In the genomic region with DNA sequence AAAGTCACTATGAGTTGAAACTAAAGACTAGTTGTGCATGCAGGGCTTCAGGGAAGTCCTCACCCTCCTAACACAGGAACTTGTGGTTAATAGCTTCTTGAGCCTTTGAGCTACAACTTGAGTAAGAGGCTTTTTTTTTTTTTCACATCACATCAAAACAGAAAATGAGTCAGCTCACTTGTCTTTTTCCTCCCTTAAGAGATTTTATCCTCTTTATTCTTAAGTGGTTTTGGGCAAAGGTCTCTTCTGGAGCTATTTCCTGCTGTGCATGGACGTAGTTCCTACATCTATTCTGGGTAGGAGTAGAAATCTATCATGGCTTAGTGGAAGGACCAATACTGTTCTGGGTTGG, we compare ENCODE assay signal across 15 cellular contexts.
DNase-seq lines count a peak whose midpoint lies in the region; ATAC-seq and TF ChIP-seq lines count a peak whose summit lies in the region.
"Had no signal": no experiment of that assay in that cellular context is flagged by ENCODE, and none has a peak within 500 bp of the region (broad histone marks: within the 10 kb centered on the region; RNA-seq: fewer than 3 reads in every experiment).

No MANE protein-coding gene starts in this region.

- TF ChIP-seq CTCF in upper lobe of right lung (IDR thresholded peaks at IDR 0.05) (no peak), testis (IDR thresholded peaks at IDR 0.05) (no peak), ovary (IDR thresholded peaks at IDR 0.05) (no peak)

- DNase-seq in Kasumi-1 (lab: John Stamatoyannopoulos, UW) (peak; percentile 85 to 87), upper lobe of right lung (no peak), testis (no peak), ovary (no peak), HPDE6-E6E7 (ENCODE audit: extremely low spot score) (no peak)
- DNase-seq: activated CD4-positive, alpha-beta T cell treated with anti-CD3 and anti-CD28 coated beads, Interleukin-2, amount 10 ng/mL, durations not matched to agents 7 days and 5 days; activated naive CD4-positive, alpha-beta T cell; cortex of kidney; IMR-90; left ventricle myocardium inferior; NCI-H446 treated with DMSO at 0.1 percent for 48 hours; pancreas had no signal

- H3K4me3 ChIP-seq in upper lobe of right lung (no peak overlapping the region), testis (no peak overlapping the region), ovary (no peak overlapping the region)
- H3K4me3 ChIP-seq: left ventricle myocardium inferior, pancreas, SJSA1 had no signal

- H3K4me3 Mint-ChIP-seq in dendritic cell treated with granulocyte-macrophage colony-stimulating factor and Interleukin-4, amounts not matched to agents 40 ng/mL and 50 ng/mL, for 4 days = no peak overlapping the region
- H3K4me3 Mint-ChIP-seq: activated CD4-positive, alpha-beta T cell treated with anti-CD3 and anti-CD28 coated beads, Interleukin-2, amount 10 ng/mL, durations not matched to agents 7 days and 5 days had no signal

- peak; percentile 72 for ATAC-seq in GM18870 (IDR thresholded peaks at IDR 0.05; ENCODE audit: unreplicated experiment)
- peak; percentile 65 for ATAC-seq in upper lobe of right lung

- peaks cover 6% of the 10 kb centered on the region for H3K9me3 Mint-ChIP-seq in dendritic cell treated with granulocyte-macrophage colony-stimulating factor and Interleukin-4, amounts not matched to agents 40 ng/mL and 50 ng/mL, for 4 days
- H3K9me3 Mint-ChIP-seq: activated CD4-positive, alpha-beta T cell treated with anti-CD3 and anti-CD28 coated beads, Interleukin-2, amount 10 ng/mL, durations not matched to agents 7 days and 5 days had no signal

- peak overlapping the region; percentile 31 for H3K27ac Mint-ChIP-seq in dendritic cell treated with granulocyte-macrophage colony-stimulating factor and Interleukin-4, amounts not matched to agents 40 ng/mL and 50 ng/mL, for 4 days
- H3K27ac Mint-ChIP-seq: activated CD4-positive, alpha-beta T cell treated with anti-CD3 and anti-CD28 coated beads, Interleukin-2, amount 10 ng/mL, durations not matched to agents 7 days and 5 days had no signal

- intact Hi-C loops in dendritic cell treated with granulocyte-macrophage colony-stimulating factor and Interleukin-4, amounts not matched to agents 40 ng/mL and 50 ng/mL, for 4 days (cut with micrococcal nuclease) = no loop called here
- intact Hi-C loops in upper lobe of right lung (cut with DNase I) (no loop called here), testis (cut with DNase I; ENCODE audit: low total_unique reads) (no loop called here), ovary (cut with DNase I) (no loop called here)

- TF ChIP-seq EP300 in ovary (IDR thresholded peaks at IDR 0.05) = no peak

- TF ChIP-seq POLR2A in testis (IDR thresholded peaks at IDR 0.05) = no peak
- TF ChIP-seq POLR2A in ovary (IDR thresholded peaks at IDR 0.05) = no peak

- H3K36me3 ChIP-seq in upper lobe of right lung (no peaks in the 10 kb centered on the region), testis (ENCODE audit: low read depth, missing control alignments) (no peaks in the 10 kb centered on the region), ovary (no peaks in the 10 kb centered on the region)
- H3K36me3 ChIP-seq: left ventricle myocardium inferior, pancreas, SJSA1 had no signal

- H3K4me1 Mint-ChIP-seq in dendritic cell treated with granulocyte-macrophage colony-stimulating factor and Interleukin-4, amounts not matched to agents 40 ng/mL and 50 ng/mL, for 4 days (ENCODE audit: low read depth) = no peaks in the 10 kb centered on the region
- H3K4me1 Mint-ChIP-seq: activated CD4-positive, alpha-beta T cell treated with anti-CD3 and anti-CD28 coated beads, Interleukin-2, amount 10 ng/mL, durations not matched to agents 7 days and 5 days had no signal

- 61 to 71% methylated on average over 1 of the region's 1 CpG for WGBS in testis, 2 donors
- WGBS in ovary, 3 donors = 34 to 69% (median 61%) methylated on average over 1 of the region's 1 CpG

- no peaks in the 10 kb centered on the region for H3K27me3 ChIP-seq in upper lobe of right lung
- no peaks in the 10 kb centered on the region for H3K27me3 ChIP-seq in testis
- H3K27me3 ChIP-seq in ovary = no peaks in the 10 kb centered on the region
- H3K27me3 ChIP-seq: pancreas, SJSA1 had no signal

- no peaks in the 10 kb centered on the region for H3K36me3 Mint-ChIP-seq in dendritic cell treated with granulocyte-macrophage colony-stimulating factor and Interleukin-4, amounts not matched to agents 40 ng/mL and 50 ng/mL, for 4 days (ENCODE audit: low read depth)

- H3K27ac ChIP-seq in upper lobe of right lung (no peak overlapping the region), testis (no peak overlapping the region), ovary (no peak overlapping the region)
- H3K27ac ChIP-seq: left ventricle myocardium inferior, pancreas, SJSA1 had no signal

- H3K27me3 Mint-ChIP-seq in dendritic cell treated with granulocyte-macrophage colony-stimulating factor and Interleukin-4, amounts not matched to agents 40 ng/mL and 50 ng/mL, for 4 days = no peaks in the 10 kb centered on the region
- H3K27me3 Mint-ChIP-seq: activated CD4-positive, alpha-beta T cell treated with anti-CD3 and anti-CD28 coated beads, Interleukin-2, amount 10 ng/mL, durations not matched to agents 7 days and 5 days had no signal

- H3K4me1 ChIP-seq in upper lobe of right lung (peaks cover 8% of the 10 kb centered on the region), testis (no peaks in the 10 kb centered on the region), ovary (ENCODE audit: insufficient read depth) (no peaks in the 10 kb centered on the region)
- H3K4me1 ChIP-seq: left ventricle myocardium inferior, pancreas, SJSA1 had no signal

- H3K9me3 ChIP-seq in upper lobe of right lung = no peaks in the 10 kb centered on the region
- no peaks in the 10 kb centered on the region for H3K9me3 ChIP-seq in testis
- H3K9me3 ChIP-seq in ovary = no peaks in the 10 kb centered on the region
- H3K9me3 ChIP-seq: left ventricle myocardium inferior, pancreas, SJSA1 had no signal

Comparison
In these comparisons a context has a peak if more than half of its experiments do, and no peak if none do; other contexts are left out.
1. DNase-seq: peak in Kasumi-1 (2 of 2); none in upper lobe of right lung (single experiment), testis (single experiment), ovary (0 of 5) and HPDE6-E6E7 (single experiment).